Comparison of ENCODE assay signal across 8 cellular contexts in the genomic region with DNA sequence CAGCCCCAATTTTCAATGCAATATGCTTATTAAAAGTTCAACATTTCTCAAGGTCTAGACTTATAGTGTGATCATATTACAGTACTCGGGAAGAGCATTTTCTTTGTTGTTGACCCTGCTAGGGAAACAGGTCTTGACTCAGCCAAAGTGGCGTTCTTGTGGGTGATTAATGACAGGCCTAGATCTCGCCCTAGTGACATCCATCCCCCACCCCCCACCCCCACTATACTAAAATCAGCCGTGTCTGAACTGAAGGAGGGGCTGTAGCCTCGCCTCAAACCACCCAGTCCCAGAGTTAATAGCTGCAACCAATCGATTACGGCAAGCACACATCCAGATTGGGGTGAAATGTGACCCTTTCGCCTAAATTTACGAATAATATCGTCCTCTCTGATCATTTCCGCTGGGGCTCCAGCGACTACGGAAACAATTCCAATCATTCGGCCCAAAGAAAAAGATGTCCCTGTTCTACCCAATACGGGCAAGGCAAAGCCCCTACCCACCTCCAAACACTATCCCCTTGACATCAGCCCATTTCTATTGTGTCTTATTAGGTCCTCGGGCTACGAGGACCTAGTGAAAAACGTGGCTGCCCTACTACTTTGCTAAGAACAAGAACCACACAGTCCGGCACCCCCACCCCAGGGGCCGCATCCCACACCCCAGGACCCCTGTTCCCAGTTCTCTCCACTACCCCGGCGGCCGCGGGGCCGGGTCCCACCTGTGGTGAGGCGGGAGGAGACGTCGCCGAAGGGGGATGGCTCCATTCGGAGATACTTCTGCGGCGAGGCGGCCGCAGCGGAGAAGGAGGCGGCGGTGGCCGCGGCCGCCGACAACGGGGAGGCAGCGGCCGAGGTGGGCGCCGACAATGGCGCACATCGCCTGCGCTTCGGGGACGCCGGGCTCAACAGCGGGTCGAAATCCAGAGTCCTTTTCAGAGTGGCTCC. TPM values are rescaled to one million over a fixed set of nuclear protein-coding genes. Genes with fewer than 3 reads are reported as not detected.
A peak's percentile ranks its signal among the peaks of the same experiment; 100 is the strongest.
DNase-seq lines count a peak whose midpoint lies in the region.

No MANE protein-coding gene starts in this region.

- peak; percentile 17 for DNase-seq in DMS 273 treated with DMSO at 0.1 percent for 48 hours (lab: John Stamatoyannopoulos, UW)
- DNase-seq in H7 = peak; percentile 72
- DNase-seq in NCI-H2029 (lab: John Stamatoyannopoulos, UW) = peak; percentile 59
- peak; percentile 21 for DNase-seq in activated CD4-positive, CD25-positive, alpha-beta regulatory T cell treated with anti-CD3 and anti-CD28 coated beads, Interleukin-2, amount 50 U/mL, for 16 hours (ENCODE audit: low read depth, low spot score)
- DNase-seq in ecto neural progenitor cell (ENCODE audit: low spot score) = peak; percentile 69
- DNase-seq in medulla oblongata (ENCODE audit: extremely low spot score) = peak; percentile 54
- DNase-seq in stimulated activated naive CD4-positive, alpha-beta T cell treated with Interleukin-2 at 50 U/mL for 16 hours (lab: John Stamatoyannopoulos, UW) = peak; percentile 52
- no peak for DNase-seq in effector CD8-positive, alpha-beta T cell (lab: John Stamatoyannopoulos, UW)

- H3K27me3 ChIP-seq in H7 (ENCODE audit: control insufficient read depth, insufficient read depth, low read length) = no peaks in the 10 kb centered on the region

- H3K4me3 ChIP-seq in H7 (ENCODE audit: insufficient read depth, low read depth, low read length) = peak overlapping the region; percentile 97

- H3K36me3 ChIP-seq in H7 (replicated peaks; ENCODE audit: control insufficient read depth, insufficient read depth, low read length) = no peaks in the 10 kb centered on the region; the same call in 1 of the 2 replicates

RNA-seq across cellular contexts. Expression of a gene that starts 1.0 kb away (rescaled TPM):
- 32.9 and 41.6 TPM in 2 replicates for total RNA-seq in H7 (2014; rRNA removed; shearing (Covaris generic))
